19 cellular contexts compared by ENCODE assay signal in genomic region chr13:99039718-99040280, GRCh38.
"Had no signal": no experiment of that assay in that cellular context is flagged by ENCODE, and none has a peak within 500 bp of the region (broad histone marks: within the 10 kb centered on the region; RNA-seq: fewer than 3 reads in every experiment).

No MANE protein-coding gene starts in this region.

- FAIRE-seq: keratinocyte had no signal

- H3K27ac ChIP-seq: coronary artery, foreskin keratinocyte, left ventricle myocardium inferior, lower lobe of right lung, pancreas, psoas muscle, right lobe of liver, tibial artery, upper lobe of left lung, uterus had no signal

- DNase-seq: effector CD8-positive, alpha-beta T cell; foreskin keratinocyte; immature natural killer cell; left cardiac atrium; left ventricle myocardium inferior; lower lobe of right lung; occipital lobe; pancreas; psoas muscle; retina; right lobe of liver; stimulated activated CD4-positive, alpha-beta T cell treated with anti-CD3 and anti-CD28 coated beads, Interleukin-15, amount 100 ng/mL, for 24 hours; stimulated activated CD4-positive, alpha-beta T cell treated with anti-CD3 and anti-CD28 coated beads, Interleukin-1b, Interleukin-23, amount 100 ng/mL, for 48 hours; stimulated activated CD4-positive, alpha-beta T cell treated with anti-CD3 and anti-CD28 coated beads, Interleukin-4, amount 100 ng/mL, for 24 hours; tibial artery; upper lobe of left lung; uterus had no signal

- H3K4me3 ChIP-seq: coronary artery, left ventricle myocardium inferior, lower lobe of right lung, pancreas, psoas muscle, right lobe of liver, tibial artery, upper lobe of left lung, uterus had no signal
